ENCODE assay signal across 1 cellular context in genomic region chr14:72926292-72927028, GRCh38.
TF ChIP-seq lines count a peak whose summit lies in the region.

Gene DCAF4, plus strand, starts transcription at chr14:72926464. Its CDS starts 11,515 bp downstream, at chr14:72937979.

TF ChIP-seq in K562, 482 proteins besides CTCF, POLR2A, EP300 and RAD21 (continued from another document and continues in another):
- TF ChIP-seq ZBTB5 (IDR thresholded peaks at IDR 0.05) (no peak), POLR2AphosphoS5 (IDR thresholded peaks at IDR 0.05; ENCODE audit: control insufficient read depth, insufficient read depth, low read depth, low read length) (no peak), ZNF699 (CRISPR knock-in tag; IDR thresholded peaks at IDR 0.05; ENCODE audit: insufficient replicate concordance) (no peak), ZNF436 (CRISPR knock-in tag; IDR thresholded peaks at IDR 0.05) (no peak), TAF1 (IDR thresholded peaks at IDR 0.05; ENCODE audit: control insufficient read depth, extremely low read depth, insufficient read depth, low read length, severe bottlenecking) (no peak), BRCA1 (IDR thresholded peaks at IDR 0.05) (no peak), BRCA1 (CRISPR knock-in tag; IDR thresholded peaks at IDR 0.05) (no peak), ZNF146 (CRISPR knock-in tag; IDR thresholded peaks at IDR 0.05; ENCODE audit: unreplicated experiment) (no peak), ZBTB9 (CRISPR knock-in tag; IDR thresholded peaks at IDR 0.05) (no peak), BCOR (IDR thresholded peaks at IDR 0.05) (no peak), TAL1 (IDR thresholded peaks at IDR 0.05) (no peak), ZEB2 (IDR thresholded peaks at IDR 0.05) (no peak), ZBTB7A (IDR thresholded peaks at IDR 0.05; ENCODE audit: borderline replicate concordance, control insufficient read depth, low read depth, low read length) (no peak), TCFL5 (CRISPR knock-in tag; conservative IDR thresholded peaks at IDR 0.05) (no peak), MCM2 (IDR thresholded peaks at IDR 0.05; ENCODE audit: low read depth) (no peak), ZC3H4 (CRISPR knock-in tag; IDR thresholded peaks at IDR 0.05; ENCODE audit: borderline replicate concordance) (no peak), ZNF518B (CRISPR knock-in tag; IDR thresholded peaks at IDR 0.05) (no peak), NEUROD1 (IDR thresholded peaks at IDR 0.05; ENCODE audit: borderline replicate concordance, low read depth, low read length, partially characterized antibody) (no peak), JUNB (CRISPR knock-in tag; conservative IDR thresholded peaks at IDR 0.05) (no peak), PCBP1 (IDR thresholded peaks at IDR 0.05; ENCODE audit: low read depth, low read length, poor library complexity, severe bottlenecking) (peak; percentile 67), CXXC5 (CRISPR knock-in tag; IDR thresholded peaks at IDR 0.05) (no peak), ELF2 (CRISPR knock-in tag; IDR thresholded peaks at IDR 0.05) (peak; percentile 82), PRMT5 (CRISPR knock-in tag; IDR thresholded peaks at IDR 0.05) (no peak), ZNF407 (IDR thresholded peaks at IDR 0.05; ENCODE audit: low read depth) (no peak), IRF9 (tag; IDR thresholded peaks at IDR 0.05) (no peak), RBM15 (IDR thresholded peaks at IDR 0.05; ENCODE audit: insufficient read depth, low read length) (no peak), MTF1 (CRISPR knock-in tag; IDR thresholded peaks at IDR 0.05; ENCODE audit: borderline replicate concordance) (no peak), BCLAF1 (IDR thresholded peaks at IDR 0.05; ENCODE audit: borderline replicate concordance in 1 of 2, control insufficient read depth in 1 of 2, low read depth in 2 of 2, low read length in 1 of 2) (no peak), NONO (IDR thresholded peaks at IDR 0.05; ENCODE audit: low read depth in 2 of 2, low read length in 1 of 2) (no peak), ZNF707 (CRISPR knock-in tag; conservative IDR thresholded peaks at IDR 0.05) (no peak), E2F8 (IDR thresholded peaks at IDR 0.05; ENCODE audit: low read depth, partially characterized antibody) (no peak), MED1 (CRISPR knock-in tag; IDR thresholded peaks at IDR 0.05; ENCODE audit: borderline replicate concordance) (no peak), STAG1 (CRISPR knock-in tag; IDR thresholded peaks at IDR 0.05; ENCODE audit: borderline replicate concordance) (no peak), ZNF395 (CRISPR knock-in tag; IDR thresholded peaks at IDR 0.05) (no peak), ZNF584 (CRISPR knock-in tag; IDR thresholded peaks at IDR 0.05; ENCODE audit: low read depth) (no peak), TRIM28 (IDR thresholded peaks at IDR 0.05) (no peak), ZNF76 (CRISPR knock-in tag; IDR thresholded peaks at IDR 0.05; ENCODE audit: borderline replicate concordance) (no peak), SMARCA5 (IDR thresholded peaks at IDR 0.05) (no peak)
